Comparison of ENCODE assay signal across 4 cellular contexts in genomic region chr19:3938300-3938950, GRCh38. TPM values are rescaled to one million over a fixed set of nuclear protein-coding genes. Genes with fewer than 3 reads are reported as not detected.
"Had no signal": no experiment of that assay in that cellular context is flagged by ENCODE, and none has a peak within 500 bp of the region (broad histone marks: within the 10 kb centered on the region; RNA-seq: fewer than 3 reads in every experiment).

No MANE protein-coding gene starts in this region.

RNA-seq across cellular contexts. Expression of gene NMRK2, which starts 5.6 kb away (rescaled TPM):
- total RNA-seq: HT-29, T-cell had no signal
- polyA plus RNA-seq: SK-N-SH had no signal

RNA-seq across cellular contexts. Expression of gene ATCAY, which starts 57.9 kb away (rescaled TPM):
- total RNA-seq: HT-29, SK-MEL-5 had no signal
